1 cellular context compared by ENCODE assay signal in the genomic region with DNA sequence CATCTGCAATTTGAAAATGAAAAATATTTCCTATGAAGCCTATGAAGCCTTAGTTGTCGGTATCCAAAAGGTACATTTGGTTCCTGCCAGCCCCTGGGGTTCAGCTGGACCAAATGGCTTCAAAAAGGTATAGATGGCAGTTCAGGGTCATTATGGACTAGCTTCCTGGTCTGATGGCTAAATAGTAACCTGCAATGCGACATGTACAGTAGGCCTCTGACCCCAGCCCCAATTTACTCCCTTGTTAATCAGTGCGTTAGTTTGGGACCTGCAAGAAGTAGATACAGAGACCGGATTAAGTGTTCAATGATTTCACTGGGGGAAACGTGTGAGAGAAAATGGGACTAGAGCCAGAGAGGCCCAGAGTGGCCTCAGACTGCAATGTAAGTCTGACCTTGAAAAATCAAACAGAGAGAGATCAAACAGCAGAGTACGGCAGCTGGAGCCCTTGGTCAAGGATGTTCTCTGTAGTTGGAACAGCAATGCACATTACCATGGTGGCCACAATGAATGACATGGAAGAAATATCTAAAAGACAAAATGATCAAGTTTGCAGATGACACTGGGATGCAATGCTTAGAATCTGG.
TF ChIP-seq lines count a peak whose summit lies in the region.

No MANE protein-coding gene starts in this region.

TF ChIP-seq in HepG2, 621 proteins besides CTCF, POLR2A, EP300 and RAD21 (continued from another document and continues in another):
- TF ChIP-seq, protein P1, sequence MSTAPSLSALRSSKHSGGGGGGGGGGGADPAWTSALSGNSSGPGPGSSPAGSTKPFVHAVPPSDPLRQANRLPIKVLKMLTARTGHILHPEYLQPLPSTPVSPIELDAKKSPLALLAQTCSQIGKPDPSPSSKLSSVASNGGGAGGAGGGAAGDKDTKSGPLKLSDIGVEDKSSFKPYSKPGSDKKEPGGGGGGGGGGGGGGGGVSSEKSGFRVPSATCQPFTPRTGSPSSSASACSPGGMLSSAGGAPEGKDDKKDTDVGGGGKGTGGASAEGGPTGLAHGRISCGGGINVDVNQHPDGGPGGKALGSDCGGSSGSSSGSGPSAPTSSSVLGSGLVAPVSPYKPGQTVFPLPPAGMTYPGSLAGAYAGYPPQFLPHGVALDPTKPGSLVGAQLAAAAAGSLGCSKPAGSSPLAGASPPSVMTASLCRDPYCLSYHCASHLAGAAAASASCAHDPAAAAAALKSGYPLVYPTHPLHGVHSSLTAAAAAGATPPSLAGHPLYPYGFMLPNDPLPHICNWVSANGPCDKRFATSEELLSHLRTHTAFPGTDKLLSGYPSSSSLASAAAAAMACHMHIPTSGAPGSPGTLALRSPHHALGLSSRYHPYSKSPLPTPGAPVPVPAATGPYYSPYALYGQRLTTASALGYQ (CRISPR knock-in tag; IDR thresholded peaks at IDR 0.05), result peak; percentile 50; the same call in 1 of the 2 replicates
- TF ChIP-seq TAF15 (IDR thresholded peaks at IDR 0.05; ENCODE audit: low read depth, low read length, poor library complexity, severe bottlenecking) (no peak), PTBP1 (IDR thresholded peaks at IDR 0.05; ENCODE audit: low read depth, low read length, poor library complexity, severe bottlenecking) (no peak), ZNF572 (CRISPR knock-in tag; IDR thresholded peaks at IDR 0.05) (no peak), TEAD2 (CRISPR knock-in tag; IDR thresholded peaks at IDR 0.05) (no peak), ZNF772 (CRISPR knock-in tag; IDR thresholded peaks at IDR 0.05) (no peak), ZNF264 (CRISPR knock-in tag; IDR thresholded peaks at IDR 0.05) (no peak), JARID2 (CRISPR knock-in tag; IDR thresholded peaks at IDR 0.05; ENCODE audit: insufficient replicate concordance) (no peak), CHD4 (IDR thresholded peaks at IDR 0.05; ENCODE audit: borderline replicate concordance, low read length) (no peak), NFKBIZ (CRISPR knock-in tag; IDR thresholded peaks at IDR 0.05) (no peak), ZNF230 (CRISPR knock-in tag; IDR thresholded peaks at IDR 0.05) (no peak), REL (CRISPR knock-in tag; conservative IDR thresholded peaks at IDR 0.05) (no peak), ZNF737 (CRISPR knock-in tag; IDR thresholded peaks at IDR 0.05; ENCODE audit: borderline replicate concordance) (no peak), NFATC3 (CRISPR knock-in tag; IDR thresholded peaks at IDR 0.05) (no peak), NFE2L2 (IDR thresholded peaks at IDR 0.05; ENCODE audit: low read length) (no peak), ZNF367 (CRISPR knock-in tag; IDR thresholded peaks at IDR 0.05; ENCODE audit: borderline replicate concordance) (no peak), ZMYM3 (CRISPR knock-in tag; IDR thresholded peaks at IDR 0.05) (peak; percentile 86), MED13 (CRISPR knock-in tag; IDR thresholded peaks at IDR 0.05) (peak; percentile 62; the same call in 1 of the 2 replicates), ZSCAN29 (CRISPR knock-in tag; conservative IDR thresholded peaks at IDR 0.05) (no peak), CHCHD3 (CRISPR knock-in tag; IDR thresholded peaks at IDR 0.05) (no peak)
- TF ChIP-seq, protein P2, sequence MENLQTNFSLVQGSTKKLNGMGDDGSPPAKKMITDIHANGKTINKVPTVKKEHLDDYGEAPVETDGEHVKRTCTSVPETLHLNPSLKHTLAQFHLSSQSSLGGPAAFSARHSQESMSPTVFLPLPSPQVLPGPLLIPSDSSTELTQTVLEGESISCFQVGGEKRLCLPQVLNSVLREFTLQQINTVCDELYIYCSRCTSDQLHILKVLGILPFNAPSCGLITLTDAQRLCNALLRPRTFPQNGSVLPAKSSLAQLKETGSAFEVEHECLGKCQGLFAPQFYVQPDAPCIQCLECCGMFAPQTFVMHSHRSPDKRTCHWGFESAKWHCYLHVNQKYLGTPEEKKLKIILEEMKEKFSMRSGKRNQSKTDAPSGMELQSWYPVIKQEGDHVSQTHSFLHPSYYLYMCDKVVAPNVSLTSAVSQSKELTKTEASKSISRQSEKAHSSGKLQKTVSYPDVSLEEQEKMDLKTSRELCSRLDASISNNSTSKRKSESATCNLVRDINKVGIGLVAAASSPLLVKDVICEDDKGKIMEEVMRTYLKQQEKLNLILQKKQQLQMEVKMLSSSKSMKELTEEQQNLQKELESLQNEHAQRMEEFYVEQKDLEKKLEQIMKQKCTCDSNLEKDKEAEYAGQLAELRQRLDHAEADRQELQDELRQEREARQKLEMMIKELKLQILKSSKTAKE (CRISPR knock-in tag; IDR thresholded peaks at IDR 0.05; ENCODE audit: borderline replicate concordance), result peak; percentile 65; the same call in 1 of the 2 replicates
- TF ChIP-seq, protein P3, sequence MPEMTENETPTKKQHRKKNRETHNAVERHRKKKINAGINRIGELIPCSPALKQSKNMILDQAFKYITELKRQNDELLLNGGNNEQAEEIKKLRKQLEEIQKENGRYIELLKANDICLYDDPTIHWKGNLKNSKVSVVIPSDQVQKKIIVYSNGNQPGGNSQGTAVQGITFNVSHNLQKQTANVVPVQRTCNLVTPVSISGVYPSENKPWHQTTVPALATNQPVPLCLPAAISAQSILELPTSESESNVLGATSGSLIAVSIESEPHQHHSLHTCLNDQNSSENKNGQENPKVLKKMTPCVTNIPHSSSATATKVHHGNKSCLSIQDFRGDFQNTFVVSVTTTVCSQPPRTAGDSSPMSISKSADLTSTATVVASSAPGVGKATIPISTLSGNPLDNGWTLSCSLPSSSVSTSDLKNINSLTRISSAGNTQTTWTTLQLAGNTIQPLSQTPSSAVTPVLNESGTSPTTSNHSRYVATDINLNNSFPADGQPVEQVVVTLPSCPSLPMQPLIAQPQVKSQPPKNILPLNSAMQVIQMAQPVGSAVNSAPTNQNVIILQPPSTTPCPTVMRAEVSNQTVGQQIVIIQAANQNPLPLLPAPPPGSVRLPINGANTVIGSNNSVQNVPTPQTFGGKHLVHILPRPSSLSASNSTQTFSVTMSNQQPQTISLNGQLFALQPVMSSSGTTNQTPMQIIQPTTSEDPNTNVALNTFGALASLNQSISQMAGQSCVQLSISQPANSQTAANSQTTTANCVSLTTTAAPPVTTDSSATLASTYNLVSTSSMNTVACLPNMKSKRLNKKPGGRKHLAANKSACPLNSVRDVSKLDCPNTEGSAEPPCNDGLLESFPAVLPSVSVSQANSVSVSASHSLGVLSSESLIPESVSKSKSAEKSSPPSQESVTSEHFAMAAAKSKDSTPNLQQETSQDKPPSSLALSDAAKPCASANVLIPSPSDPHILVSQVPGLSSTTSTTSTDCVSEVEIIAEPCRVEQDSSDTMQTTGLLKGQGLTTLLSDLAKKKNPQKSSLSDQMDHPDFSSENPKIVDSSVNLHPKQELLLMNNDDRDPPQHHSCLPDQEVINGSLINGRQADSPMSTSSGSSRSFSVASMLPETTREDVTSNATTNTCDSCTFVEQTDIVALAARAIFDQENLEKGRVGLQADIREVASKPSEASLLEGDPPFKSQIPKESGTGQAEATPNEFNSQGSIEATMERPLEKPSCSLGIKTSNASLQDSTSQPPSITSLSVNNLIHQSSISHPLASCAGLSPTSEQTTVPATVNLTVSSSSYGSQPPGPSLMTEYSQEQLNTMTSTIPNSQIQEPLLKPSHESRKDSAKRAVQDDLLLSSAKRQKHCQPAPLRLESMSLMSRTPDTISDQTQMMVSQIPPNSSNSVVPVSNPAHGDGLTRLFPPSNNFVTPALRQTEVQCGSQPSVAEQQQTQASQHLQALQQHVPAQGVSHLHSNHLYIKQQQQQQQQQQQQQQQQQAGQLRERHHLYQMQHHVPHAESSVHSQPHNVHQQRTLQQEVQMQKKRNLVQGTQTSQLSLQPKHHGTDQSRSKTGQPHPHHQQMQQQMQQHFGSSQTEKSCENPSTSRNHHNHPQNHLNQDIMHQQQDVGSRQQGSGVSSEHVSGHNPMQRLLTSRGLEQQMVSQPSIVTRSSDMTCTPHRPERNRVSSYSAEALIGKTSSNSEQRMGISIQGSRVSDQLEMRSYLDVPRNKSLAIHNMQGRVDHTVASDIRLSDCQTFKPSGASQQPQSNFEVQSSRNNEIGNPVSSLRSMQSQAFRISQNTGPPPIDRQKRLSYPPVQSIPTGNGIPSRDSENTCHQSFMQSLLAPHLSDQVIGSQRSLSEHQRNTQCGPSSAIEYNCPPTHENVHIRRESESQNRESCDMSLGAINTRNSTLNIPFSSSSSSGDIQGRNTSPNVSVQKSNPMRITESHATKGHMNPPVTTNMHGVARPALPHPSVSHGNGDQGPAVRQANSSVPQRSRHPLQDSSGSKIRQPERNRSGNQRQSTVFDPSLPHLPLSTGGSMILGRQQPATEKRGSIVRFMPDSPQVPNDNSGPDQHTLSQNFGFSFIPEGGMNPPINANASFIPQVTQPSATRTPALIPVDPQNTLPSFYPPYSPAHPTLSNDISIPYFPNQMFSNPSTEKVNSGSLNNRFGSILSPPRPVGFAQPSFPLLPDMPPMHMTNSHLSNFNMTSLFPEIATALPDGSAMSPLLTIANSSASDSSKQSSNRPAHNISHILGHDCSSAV (CRISPR knock-in tag; IDR thresholded peaks at IDR 0.05; ENCODE audit: borderline replicate concordance), result no peak
- TF ChIP-seq, protein P4, sequence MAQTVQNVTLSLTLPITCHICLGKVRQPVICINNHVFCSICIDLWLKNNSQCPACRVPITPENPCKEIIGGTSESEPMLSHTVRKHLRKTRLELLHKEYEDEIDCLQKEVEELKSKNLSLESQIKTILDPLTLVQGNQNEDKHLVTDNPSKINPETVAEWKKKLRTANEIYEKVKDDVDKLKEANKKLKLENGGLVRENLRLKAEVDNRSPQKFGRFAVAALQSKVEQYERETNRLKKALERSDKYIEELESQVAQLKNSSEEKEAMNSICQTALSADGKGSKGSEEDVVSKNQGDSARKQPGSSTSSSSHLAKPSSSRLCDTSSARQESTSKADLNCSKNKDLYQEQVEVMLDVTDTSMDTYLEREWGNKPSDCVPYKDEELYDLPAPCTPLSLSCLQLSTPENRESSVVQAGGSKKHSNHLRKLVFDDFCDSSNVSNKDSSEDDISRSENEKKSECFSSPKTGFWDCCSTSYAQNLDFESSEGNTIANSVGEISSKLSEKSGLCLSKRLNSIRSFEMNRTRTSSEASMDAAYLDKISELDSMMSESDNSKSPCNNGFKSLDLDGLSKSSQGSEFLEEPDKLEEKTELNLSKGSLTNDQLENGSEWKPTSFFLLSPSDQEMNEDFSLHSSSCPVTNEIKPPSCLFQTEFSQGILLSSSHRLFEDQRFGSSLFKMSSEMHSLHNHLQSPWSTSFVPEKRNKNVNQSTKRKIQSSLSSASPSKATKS (CRISPR knock-in tag; IDR thresholded peaks at IDR 0.05), result no peak
- TF ChIP-seq, protein P5, sequence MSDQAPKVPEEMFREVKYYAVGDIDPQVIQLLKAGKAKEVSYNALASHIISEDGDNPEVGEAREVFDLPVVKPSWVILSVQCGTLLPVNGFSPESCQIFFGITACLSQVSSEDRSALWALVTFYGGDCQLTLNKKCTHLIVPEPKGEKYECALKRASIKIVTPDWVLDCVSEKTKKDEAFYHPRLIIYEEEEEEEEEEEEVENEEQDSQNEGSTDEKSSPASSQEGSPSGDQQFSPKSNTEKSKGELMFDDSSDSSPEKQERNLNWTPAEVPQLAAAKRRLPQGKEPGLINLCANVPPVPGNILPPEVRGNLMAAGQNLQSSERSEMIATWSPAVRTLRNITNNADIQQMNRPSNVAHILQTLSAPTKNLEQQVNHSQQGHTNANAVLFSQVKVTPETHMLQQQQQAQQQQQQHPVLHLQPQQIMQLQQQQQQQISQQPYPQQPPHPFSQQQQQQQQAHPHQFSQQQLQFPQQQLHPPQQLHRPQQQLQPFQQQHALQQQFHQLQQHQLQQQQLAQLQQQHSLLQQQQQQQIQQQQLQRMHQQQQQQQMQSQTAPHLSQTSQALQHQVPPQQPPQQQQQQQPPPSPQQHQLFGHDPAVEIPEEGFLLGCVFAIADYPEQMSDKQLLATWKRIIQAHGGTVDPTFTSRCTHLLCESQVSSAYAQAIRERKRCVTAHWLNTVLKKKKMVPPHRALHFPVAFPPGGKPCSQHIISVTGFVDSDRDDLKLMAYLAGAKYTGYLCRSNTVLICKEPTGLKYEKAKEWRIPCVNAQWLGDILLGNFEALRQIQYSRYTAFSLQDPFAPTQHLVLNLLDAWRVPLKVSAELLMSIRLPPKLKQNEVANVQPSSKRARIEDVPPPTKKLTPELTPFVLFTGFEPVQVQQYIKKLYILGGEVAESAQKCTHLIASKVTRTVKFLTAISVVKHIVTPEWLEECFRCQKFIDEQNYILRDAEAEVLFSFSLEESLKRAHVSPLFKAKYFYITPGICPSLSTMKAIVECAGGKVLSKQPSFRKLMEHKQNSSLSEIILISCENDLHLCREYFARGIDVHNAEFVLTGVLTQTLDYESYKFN (CRISPR knock-in tag; conservative IDR thresholded peaks at IDR 0.05), result peak; percentile 78
- TF ChIP-seq, protein P6, sequence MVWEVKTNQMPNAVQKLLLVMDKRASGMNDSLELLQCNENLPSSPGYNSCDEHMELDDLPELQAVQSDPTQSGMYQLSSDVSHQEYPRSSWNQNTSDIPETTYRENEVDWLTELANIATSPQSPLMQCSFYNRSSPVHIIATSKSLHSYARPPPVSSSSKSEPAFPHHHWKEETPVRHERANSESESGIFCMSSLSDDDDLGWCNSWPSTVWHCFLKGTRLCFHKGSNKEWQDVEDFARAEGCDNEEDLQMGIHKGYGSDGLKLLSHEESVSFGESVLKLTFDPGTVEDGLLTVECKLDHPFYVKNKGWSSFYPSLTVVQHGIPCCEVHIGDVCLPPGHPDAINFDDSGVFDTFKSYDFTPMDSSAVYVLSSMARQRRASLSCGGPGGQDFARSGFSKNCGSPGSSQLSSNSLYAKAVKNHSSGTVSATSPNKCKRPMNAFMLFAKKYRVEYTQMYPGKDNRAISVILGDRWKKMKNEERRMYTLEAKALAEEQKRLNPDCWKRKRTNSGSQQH (CRISPR knock-in tag; IDR thresholded peaks at IDR 0.05; ENCODE audit: low read depth), result no peak
- TF ChIP-seq, protein P7, sequence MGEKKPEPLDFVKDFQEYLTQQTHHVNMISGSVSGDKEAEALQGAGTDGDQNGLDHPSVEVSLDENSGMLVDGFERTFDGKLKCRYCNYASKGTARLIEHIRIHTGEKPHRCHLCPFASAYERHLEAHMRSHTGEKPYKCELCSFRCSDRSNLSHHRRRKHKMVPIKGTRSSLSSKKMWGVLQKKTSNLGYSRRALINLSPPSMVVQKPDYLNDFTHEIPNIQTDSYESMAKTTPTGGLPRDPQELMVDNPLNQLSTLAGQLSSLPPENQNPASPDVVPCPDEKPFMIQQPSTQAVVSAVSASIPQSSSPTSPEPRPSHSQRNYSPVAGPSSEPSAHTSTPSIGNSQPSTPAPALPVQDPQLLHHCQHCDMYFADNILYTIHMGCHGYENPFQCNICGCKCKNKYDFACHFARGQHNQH (CRISPR knock-in tag; IDR thresholded peaks at IDR 0.05), result no peak
- TF ChIP-seq, protein P8, sequence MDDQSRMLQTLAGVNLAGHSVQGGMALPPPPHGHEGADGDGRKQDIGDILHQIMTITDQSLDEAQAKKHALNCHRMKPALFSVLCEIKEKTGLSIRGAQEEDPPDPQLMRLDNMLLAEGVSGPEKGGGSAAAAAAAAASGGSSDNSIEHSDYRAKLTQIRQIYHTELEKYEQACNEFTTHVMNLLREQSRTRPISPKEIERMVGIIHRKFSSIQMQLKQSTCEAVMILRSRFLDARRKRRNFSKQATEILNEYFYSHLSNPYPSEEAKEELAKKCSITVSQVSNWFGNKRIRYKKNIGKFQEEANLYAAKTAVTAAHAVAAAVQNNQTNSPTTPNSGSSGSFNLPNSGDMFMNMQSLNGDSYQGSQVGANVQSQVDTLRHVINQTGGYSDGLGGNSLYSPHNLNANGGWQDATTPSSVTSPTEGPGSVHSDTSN (CRISPR knock-in tag; IDR thresholded peaks at IDR 0.05; ENCODE audit: borderline replicate concordance), result no peak
